In the genomic region with DNA sequence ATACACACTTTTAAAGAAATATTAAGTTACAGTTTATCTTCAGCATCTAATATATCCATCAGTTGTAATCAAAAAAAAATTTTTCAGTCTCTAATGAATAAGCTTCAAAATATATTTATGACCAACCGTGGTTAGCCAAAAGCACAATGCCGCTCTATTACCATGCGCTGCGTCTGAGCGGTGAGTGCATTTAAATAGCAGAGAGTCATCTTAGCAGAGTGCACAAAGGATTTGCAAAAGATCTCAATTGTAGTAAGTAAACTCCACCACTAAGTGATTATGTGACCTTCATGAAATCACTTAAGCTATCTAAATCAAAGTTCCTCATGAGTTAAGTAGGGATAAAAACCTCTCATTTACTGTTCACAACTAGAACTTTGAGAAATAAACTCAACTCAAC, we compare ENCODE assay signal across 1 cellular context.
A peak's percentile ranks its signal among the peaks of the same experiment; 100 is the strongest.
TF ChIP-seq lines count a peak whose summit lies in the region.

No MANE protein-coding gene starts in this region.

TF ChIP-seq in H1, 55 proteins besides CTCF, POLR2A, EP300 and RAD21:
- TF ChIP-seq, protein P1, sequence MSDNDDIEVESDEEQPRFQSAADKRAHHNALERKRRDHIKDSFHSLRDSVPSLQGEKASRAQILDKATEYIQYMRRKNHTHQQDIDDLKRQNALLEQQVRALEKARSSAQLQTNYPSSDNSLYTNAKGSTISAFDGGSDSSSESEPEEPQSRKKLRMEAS (IDR thresholded peaks at IDR 0.05): 0 out of 2 replicates have a peak, but pooled peaks have one; percentile 32
- TF ChIP-seq SIX5 (IDR thresholded peaks at IDR 0.05; ENCODE audit: low read depth, low read length): no peak
